ENCODE assay signal across 18 cellular contexts in the genomic region with DNA sequence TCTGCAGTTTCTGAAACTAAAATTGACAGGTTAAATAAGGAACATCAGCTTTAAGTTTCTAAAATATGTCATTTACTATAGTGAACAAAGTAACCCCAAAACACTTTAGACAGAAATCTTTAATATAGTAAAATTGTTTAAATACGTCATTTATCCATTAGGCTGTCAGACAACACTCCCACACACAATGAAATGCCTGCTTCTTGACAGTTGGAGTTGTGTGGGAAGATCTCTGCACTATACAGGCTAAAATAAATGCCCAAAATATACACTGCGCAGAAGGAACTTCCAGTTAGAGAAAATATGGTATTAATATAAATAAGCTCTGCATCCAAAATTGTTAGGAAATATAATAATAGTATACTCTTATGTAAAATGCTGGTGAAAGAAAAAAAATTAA.
DNase-seq lines count a peak whose midpoint lies in the region; TF ChIP-seq lines count a peak whose summit lies in the region.
"Had no signal": no experiment of that assay in that cellular context is flagged by ENCODE, and none has a peak within 500 bp of the region (broad histone marks: within the 10 kb centered on the region; RNA-seq: fewer than 3 reads in every experiment).

No MANE protein-coding gene starts in this region.

- CTCF ChIA-PET in CD4-positive, alpha-beta memory T cell (lab: Charles Lee; ENCODE audit: partially characterized antibody) = no interaction called here

- no peaks in the 10 kb centered on the region for H3K4me1 ChIP-seq in CD4-positive, alpha-beta memory T cell (ENCODE audit: insufficient read depth, low read length)
- H3K4me1 ChIP-seq: A549, BE2C, BLaER1, Caco-2 had no signal

- H2AFZ ChIP-seq in SU-DHL-6 (ENCODE audit: low read depth, low read length, severe bottlenecking) = peak overlapping the region; percentile 46

- H3K27me3 Mint-ChIP-seq in CD4-positive, alpha-beta memory T cell = no peaks in the 10 kb centered on the region
- H3K27me3 Mint-ChIP-seq: CD4-positive, CD25-positive, alpha-beta regulatory T cell had no signal

- H3K4me3 ChIP-seq in SU-DHL-6 (ENCODE audit: insufficient read depth, low read length, poor library complexity, severe bottlenecking) = no peak overlapping the region
- H3K4me3 ChIP-seq in CD4-positive, alpha-beta memory T cell (ENCODE audit: low read length in 2 of 2) = no peak overlapping the region
- H3K4me3 ChIP-seq: A549, BLaER1 had no signal

- DNase-seq in Ammon's horn (ENCODE audit: low spot score) (peak; percentile 33), putamen (ENCODE audit: low spot score) (peak; percentile 65), NCI-H2227 treated with DMSO at 0.1 percent for 48 hours (lab: John Stamatoyannopoulos, UW) (no peak)
- DNase-seq in CD4-positive, alpha-beta memory T cell = no peak
- DNase-seq: AML-193; BE2C; C1 segment of cervical spinal cord; Caco-2; Calu3; CD4-positive, CD25-positive, alpha-beta regulatory T cell; CD8-positive, alpha-beta T cell; DMS79 treated with DMSO at 0.1 percent for 48 hours; GF-D8 had no signal

- no peak overlapping the region for H3K27ac ChIP-seq in SU-DHL-6 (ENCODE audit: low read depth, low read length)
- H3K27ac ChIP-seq in CD4-positive, alpha-beta memory T cell (ENCODE audit: low read depth, low read length) = no peak overlapping the region
- H3K27ac ChIP-seq: 22Rv1, A549, BLaER1 had no signal

- no peak overlapping the region for H3K27ac Mint-ChIP-seq in CD4-positive, alpha-beta memory T cell
- H3K27ac Mint-ChIP-seq: CD14-positive monocyte; CD4-positive, CD25-positive, alpha-beta regulatory T cell; CD8-positive, alpha-beta T cell had no signal

- H3K9me3 Mint-ChIP-seq in CD4-positive, alpha-beta memory T cell = peaks cover 0 to 5% (median 0%) of the 10 kb centered on the region in 8 donors

- H3K4me2 ChIP-seq in SU-DHL-6 (ENCODE audit: low read depth, low read length, poor library complexity, severe bottlenecking) = no peak overlapping the region
- H3K4me2 ChIP-seq: A549, BLaER1 had no signal

- H3K9me2 ChIP-seq in SU-DHL-6 (replicated peaks; ENCODE audit: insufficient read depth, low read length) = no peaks in the 10 kb centered on the region

- H3K36me3 Mint-ChIP-seq in CD4-positive, alpha-beta memory T cell = no peaks in the 10 kb centered on the region
- H3K36me3 Mint-ChIP-seq: CD14-positive monocyte; CD4-positive, CD25-positive, alpha-beta regulatory T cell; CD8-positive, alpha-beta T cell had no signal

- no peak overlapping the region for H3K9ac ChIP-seq in SU-DHL-6 (ENCODE audit: low read length)
- H3K9ac ChIP-seq: BLaER1 had no signal

- POLR2A ChIA-PET in CD4-positive, alpha-beta memory T cell (lab: Charles Lee; ENCODE audit: partially characterized antibody) = no interaction called here

- intact Hi-C loops in CD4-positive, alpha-beta memory T cell (cut with micrococcal nuclease) = no loop called here

- no peaks in the 10 kb centered on the region for H3K4me1 Mint-ChIP-seq in CD4-positive, alpha-beta memory T cell
- H3K4me1 Mint-ChIP-seq: CD14-positive monocyte; CD4-positive, CD25-positive, alpha-beta regulatory T cell had no signal

- H4K20me1 ChIP-seq in SU-DHL-6 (ENCODE audit: low read depth, low read length) = no peaks in the 10 kb centered on the region
- H4K20me1 ChIP-seq: BLaER1 had no signal

- no peaks in the 10 kb centered on the region for H3F3A ChIP-seq in SU-DHL-6 (ENCODE audit: insufficient read depth)

- H3K36me3 ChIP-seq in SU-DHL-6 (ENCODE audit: low read length) = 0 out of 2 replicates have a peak, but pooled peaks cover 3% of the 10 kb centered on the region
- no peaks in the 10 kb centered on the region for H3K36me3 ChIP-seq in CD4-positive, alpha-beta memory T cell (ENCODE audit: insufficient read depth, low read length)
- H3K36me3 ChIP-seq: BE2C, BLaER1 had no signal

- H3K79me2 ChIP-seq in SU-DHL-6 (ENCODE audit: insufficient read depth, low read length) = no peaks in the 10 kb centered on the region

- H3K27me3 ChIP-seq in SU-DHL-6 (ENCODE audit: low read length) = no peaks in the 10 kb centered on the region
- H3K27me3 ChIP-seq in CD4-positive, alpha-beta memory T cell (ENCODE audit: insufficient read depth, low read length) = no peaks in the 10 kb centered on the region
- H3K27me3 ChIP-seq: BE2C, BLaER1 had no signal

- H3K4me3 Mint-ChIP-seq in CD4-positive, alpha-beta memory T cell = no peak overlapping the region
- H3K4me3 Mint-ChIP-seq: CD14-positive monocyte; CD4-positive, CD25-positive, alpha-beta regulatory T cell; CD8-positive, alpha-beta T cell had no signal

- H3K9me3 ChIP-seq in SU-DHL-6 (ENCODE audit: insufficient read depth, low read length) = no peaks in the 10 kb centered on the region
- no peaks in the 10 kb centered on the region for H3K9me3 ChIP-seq in CD4-positive, alpha-beta memory T cell (ENCODE audit: control insufficient read depth in 1 of 2, low read length in 2 of 2)
- H3K9me3 ChIP-seq: A549, BE2C, BLaER1, Caco-2 had no signal

- no peak for TF ChIP-seq CTCF in SU-DHL-6 (IDR thresholded peaks at IDR 0.05; ENCODE audit: insufficient read depth, low read length, poor library complexity, severe bottlenecking)

Comparison
In these comparisons a context has a peak if more than half of its experiments do, and no peak if none do; other contexts are left out.
1. DNase-seq: peak in Ammon's horn (single experiment) and putamen (single experiment); none in NCI-H2227 treated with DMSO at 0.1 percent for 48 hours (single experiment) and CD4-positive, alpha-beta memory T cell (0 of 5).